9 cellular contexts compared by ENCODE assay signal in genomic region chr13:39601636-39602035, GRCh38. TPM values are rescaled to one million over a fixed set of nuclear protein-coding genes. Genes with fewer than 3 reads are reported as not detected.
DNase-seq lines count a peak whose midpoint lies in the region; ATAC-seq and TF ChIP-seq lines count a peak whose summit lies in the region.
"Had no signal": no experiment of that assay in that cellular context is flagged by ENCODE, and none has a peak within 500 bp of the region (broad histone marks: within the 10 kb centered on the region; RNA-seq: fewer than 3 reads in every experiment).

No MANE protein-coding gene starts in this region.

- H4K91ac ChIP-seq in IMR-90 (ENCODE audit: insufficient read depth, low read depth, low read length), result peak overlapping the region; percentile 84; the same call in 1 of the 2 replicates

- peak overlapping the region; percentile 87; the same call in 1 of the 2 replicates for H3K4ac ChIP-seq in IMR-90 (ENCODE audit: low read depth, low read length)

- no TSS peak for BruUV-seq in IMR-90 (replicated peaks; lab: Mats Ljungman, UMichigan)

- H2BK120ac ChIP-seq in IMR-90 (ENCODE audit: low read depth, low read length), result no peak overlapping the region

- intact Hi-C loops in IMR-90 (cut with micrococcal nuclease), result loop anchor here (1.0 to 5.0 kb wide), 6 partner anchors 37 to 564 kb away; partner anchors contain the start of genes NHLRC3 and PROSER1

- no peak for TF ChIP-seq POLR2A in IMR-90 (IDR thresholded peaks at IDR 0.05; ENCODE audit: low read depth, low read length)

- H3K23ac ChIP-seq in IMR-90 (ENCODE audit: low read depth, low read length), result peak overlapping the region; percentile 93; the same call in 1 of the 2 replicates

- no peak overlapping the region for H4K5ac ChIP-seq in IMR-90 (ENCODE audit: low read depth, low read length)

- no peaks in the 10 kb centered on the region for H3K9me3 Mint-ChIP-seq in chondrocyte (ENCODE audit: low read depth)
- no peaks in the 10 kb centered on the region for H3K9me3 Mint-ChIP-seq in nephron progenitor cell

- no peak overlapping the region for H2BK5ac ChIP-seq in IMR-90 (ENCODE audit: low read depth, low read length, poor library complexity, severe bottlenecking)

- H3K9me1 ChIP-seq in IMR-90 (ENCODE audit: insufficient read depth, low read length), result peaks cover 9% of the 10 kb centered on the region

- H4K20me1 ChIP-seq in IMR-90 (ENCODE audit: insufficient read depth, low read length), result no peaks in the 10 kb centered on the region

- H2BK15ac ChIP-seq in IMR-90 (ENCODE audit: low read depth, low read length), result no peak overlapping the region

- H3K18ac ChIP-seq in IMR-90 (ENCODE audit: low read depth, low read length), result no peak overlapping the region

- peaks cover 11 to 38% of the 10 kb centered on the region in 2 experiments for H3K79me1 ChIP-seq in IMR-90 (ENCODE audit: low read depth in 1 of 2, low read length in 2 of 2)

- H3K9me3 ChIP-seq in IMR-90 (ENCODE audit: control insufficient read depth, insufficient read depth, low read length), result no peaks in the 10 kb centered on the region

- no peak overlapping the region for H2AFZ ChIP-seq in IMR-90 (replicated peaks; ENCODE audit: low read length, poor library complexity)

- WGBS in IMR-90 (ENCODE audit: extremely low coverage in 2 of 2, insufficient read length in 1 of 2), 2 experiments, result no CpG with 5 or more reads among the region's 3 CpGs

- peak overlapping the region; percentile 82 for H3K4me2 ChIP-seq in IMR-90 (ENCODE audit: low read depth, low read length)

- H2AK5ac ChIP-seq in IMR-90 (ENCODE audit: low read depth, low read length), result no peak overlapping the region

- POLR2A ChIA-PET in IMR-90 (lab: Charles Lee; ENCODE audit: unreplicated experiment), result no interaction called here

- H3K27ac ChIP-seq in IMR-90 (ENCODE audit: insufficient read depth, low read length), result no peak overlapping the region

- peak overlapping the region; percentile 80 for H3K27ac Mint-ChIP-seq in chondrocyte (ENCODE audit: unreplicated experiment)
- no peak overlapping the region for H3K27ac Mint-ChIP-seq in nephron progenitor cell

- no peak overlapping the region for H2BK20ac ChIP-seq in IMR-90 (ENCODE audit: low read depth, low read length)

- ATAC-seq in IMR-90 (ENCODE audit: low read depth), result no peak

- DNase-seq in AG09309 (ENCODE audit: low read depth) (no peak), IMR-90 (no peak), chondrocyte (ENCODE audit: low spot score) (no peak), nephron progenitor cell (no peak), AML-193 (lab: John Stamatoyannopoulos, UW) (no peak), AG08395 (ENCODE audit: low spot score) (no peak), DMS153 (lab: John Stamatoyannopoulos, UW) (no peak), DMS53 treated with DMSO at 0.1 percent for 48 hours (lab: John Stamatoyannopoulos, UW; ENCODE audit: unreplicated experiment) (no peak)
- DNase-seq: GDM1 had no signal

- 0 out of 4 replicates have a peak overlapping the region, but pooled peaks of 1 of the 2 experiments have one; percentile 44 for H4K8ac ChIP-seq in IMR-90 (ENCODE audit: low read depth in 2 of 2, low read length in 2 of 2)

- TF ChIP-seq CTCF in AG09309 (IDR thresholded peaks at IDR 0.05; ENCODE audit: control insufficient read depth, insufficient read depth, low read depth, low read length, missing control alignments) (no peak), IMR-90 (conservative IDR thresholded peaks at IDR 0.05; ENCODE audit: low read depth, low read length) (no peak), chondrocyte (IDR thresholded peaks at IDR 0.05) (no peak), nephron progenitor cell (IDR thresholded peaks at IDR 0.05) (no peak)

- no peak for TF ChIP-seq RAD21 in IMR-90 (IDR thresholded peaks at IDR 0.05; ENCODE audit: low read length)

- CTCF ChIA-PET in IMR-90 (lab: Yijun Ruan, JAX), result interaction anchor here (1.0 kb wide), 1 partner anchor 10 kb away, joined by 5 read pairs; no protein-coding TSS in a partner anchor

- H3K14ac ChIP-seq in IMR-90 (replicated peaks; ENCODE audit: low read depth, low read length), result peak overlapping the region; percentile 82; the same call in 1 of the 2 replicates

- H3K36me3 ChIP-seq in IMR-90 (ENCODE audit: control insufficient read depth, insufficient read depth, low read length), result peaks cover 4% of the 10 kb centered on the region

- H3K4me1 ChIP-seq in IMR-90 (ENCODE audit: control insufficient read depth, insufficient read depth, low read length), result peaks cover 14% of the 10 kb centered on the region

- H3K56ac ChIP-seq in IMR-90 (ENCODE audit: extremely low read depth, insufficient read depth, low read length), result peak overlapping the region; percentile 85; the same call in 1 of the 2 replicates

- in situ Hi-C loops in IMR-90 (cut with MboI; ENCODE audit: low sequenced_read_pairs), result loop anchor here (10.0 kb wide), 1 partner anchor 187 kb away; no protein-coding TSS in a partner anchor

- H3K4me3 Mint-ChIP-seq in chondrocyte (ENCODE audit: unreplicated experiment) (peak overlapping the region; percentile 92), nephron progenitor cell (peak overlapping the region; percentile 88)

- peaks cover 4% of the 10 kb centered on the region for H3K36me3 Mint-ChIP-seq in chondrocyte (ENCODE audit: low read depth)
- H3K36me3 Mint-ChIP-seq in nephron progenitor cell (ENCODE audit: low read depth), result no peaks in the 10 kb centered on the region

- no peak overlapping the region for H2AK9ac ChIP-seq in IMR-90 (replicated peaks; ENCODE audit: low read depth, low read length, poor library complexity)

- peaks cover 64% of the 10 kb centered on the region for H3K4me1 Mint-ChIP-seq in chondrocyte (ENCODE audit: low read depth)
- peaks cover 54% of the 10 kb centered on the region for H3K4me1 Mint-ChIP-seq in nephron progenitor cell

- no peaks in the 10 kb centered on the region for H3K27me3 ChIP-seq in IMR-90 (ENCODE audit: control insufficient read depth, insufficient read depth, low read length)

- H3K27me3 Mint-ChIP-seq in chondrocyte (ENCODE audit: low read depth), result no peaks in the 10 kb centered on the region
- peaks cover 3% of the 10 kb centered on the region for H3K27me3 Mint-ChIP-seq in nephron progenitor cell (ENCODE audit: low read depth, poor library complexity)

- H3K4me3 ChIP-seq in AG09309 (ENCODE audit: control insufficient read depth, low read depth, low read length) (peak overlapping the region; percentile 60), IMR-90 (ENCODE audit: insufficient read depth, low read depth, low read length) (peak overlapping the region; percentile 80)

- H3K9ac ChIP-seq in IMR-90 (ENCODE audit: low read depth, low read length), result peak overlapping the region; percentile 62; the same call in 1 of the 2 replicates

- dilution Hi-C loops in IMR-90 (cut with HindIII; ENCODE audit: low sequenced_read_pairs, unreplicated experiment), result no loop called here

TF ChIP-seq in IMR-90, 13 proteins besides CTCF, POLR2A, EP300 and RAD21:
- TF ChIP-seq USF2 (IDR thresholded peaks at IDR 0.05; ENCODE audit: low read depth, low read length) (no peak), RCOR1 (IDR thresholded peaks at IDR 0.05; ENCODE audit: insufficient replicate concordance, low read length) (no peak), MAZ (IDR thresholded peaks at IDR 0.05; ENCODE audit: borderline replicate concordance, low read depth, low read length) (no peak), NFE2L2 (IDR thresholded peaks at IDR 0.05; ENCODE audit: low read depth, low read length) (no peak), ELK1 (IDR thresholded peaks at IDR 0.05; ENCODE audit: borderline replicate concordance, low read depth, low read length) (no peak), MAFK (IDR thresholded peaks at IDR 0.05; ENCODE audit: low read depth, low read length) (no peak), BHLHE40 (IDR thresholded peaks at IDR 0.05; ENCODE audit: low read depth, low read length) (no peak)
TF ChIP-seq in IMR-90: peak in this region for 0.

RNA-seq across cellular contexts. Expression of gene LHFPL6, which starts 1.4 kb away (rescaled TPM):
- total RNA-seq in IMR-90 (2012; rRNA removed), result 24.7 and 25.3 TPM in 2 replicates
- polyA plus RNA-seq in IMR-90 (2012; rRNA removed), result 35.1 and 36.1 TPM in 2 replicates
- 37.5 and 38.6 TPM in 2 replicates for polyA plus RNA-seq in IMR-90 (2012; cell fraction: cytosol; rRNA removed)
- 7.4 and 12.0 TPM in 2 replicates for polyA plus RNA-seq in IMR-90 (2012; cell fraction: nucleus; rRNA removed; ENCODE audit: low replicate concordance)
- total RNA-seq in chondrocyte, result 88.2 to 101 TPM (median 100 TPM) in 3 replicates

RNA-seq across cellular contexts. Expression of gene COG6, which starts 53.8 kb away (rescaled TPM):
- total RNA-seq in IMR-90 (2012; rRNA removed) (37.5 and 46.1 TPM in 2 replicates), chondrocyte (57.7 to 73.9 TPM (median 60.9 TPM) in 3 replicates)
- polyA plus RNA-seq in IMR-90 (2012; rRNA removed), result 20.3 and 22.8 TPM in 2 replicates
- 5.4 and 6.9 TPM in 2 replicates for polyA plus RNA-seq in IMR-90 (2012; cell fraction: cytosol; rRNA removed)
- 3.4 and 33.1 TPM in 2 replicates for polyA plus RNA-seq in IMR-90 (2012; cell fraction: nucleus; rRNA removed; ENCODE audit: low replicate concordance)
